ENCODE assay signal across 8 cellular contexts in genomic region chr1:84141177-84142003, GRCh38. TPM values are rescaled to one million over a fixed set of nuclear protein-coding genes. Genes with fewer than 3 reads are reported as not detected.
DNase-seq lines count a peak whose midpoint lies in the region; ATAC-seq, FAIRE-seq and TF ChIP-seq lines count a peak whose summit lies in the region.

No MANE protein-coding gene starts in this region.

- DNase-seq in GM13976 (ENCODE audit: low spot score) (no peak), SK-MEL-5 (ENCODE audit: low read depth, low spot score) (peak; percentile 26), glomerular visceral epithelial cell (ENCODE audit: extremely low spot score) (peak; percentile 17), GM19238 (ENCODE audit: insufficient read length, low spot score) (no peak)
- no peak for DNase-seq in activated naive CD4-positive, alpha-beta T cell treated with anti-CD3 and anti-CD28 coated beads, Interleukin-2, amount 10 ng/mL, durations not matched to agents 7 days and 5 days

- in situ Hi-C loops in GM13976 (cut with MboI; ENCODE audit: low sequenced_read_pairs, unreplicated experiment), result loop anchor here (10.0 to 25.0 kb wide), 3 partner anchors 293 to 621 kb away; no protein-coding TSS in a partner anchor
- in situ Hi-C loops in SK-MEL-5 (cut with HindIII; ENCODE audit: low pct_unique_long_range_greater_than_20kb, low sequenced_read_pairs), result no loop called here

- peak; percentile 98 for FAIRE-seq in A204.1 (lab: Jason Lieb, UNC)

- H3K4me1 Mint-ChIP-seq in activated naive CD4-positive, alpha-beta T cell treated with anti-CD3 and anti-CD28 coated beads, Interleukin-2, amount 10 ng/mL, durations not matched to agents 7 days and 5 days, result peaks cover 17% of the 10 kb centered on the region

- peaks cover 5% of the 10 kb centered on the region for H3K9me3 Mint-ChIP-seq in activated naive CD4-positive, alpha-beta T cell treated with anti-CD3 and anti-CD28 coated beads, Interleukin-2, amount 10 ng/mL, durations not matched to agents 7 days and 5 days

- no peak overlapping the region for H3K4me3 Mint-ChIP-seq in activated naive CD4-positive, alpha-beta T cell treated with anti-CD3 and anti-CD28 coated beads, Interleukin-2, amount 10 ng/mL, durations not matched to agents 7 days and 5 days

- H3K27ac Mint-ChIP-seq in activated naive CD4-positive, alpha-beta T cell treated with anti-CD3 and anti-CD28 coated beads, Interleukin-2, amount 10 ng/mL, durations not matched to agents 7 days and 5 days, result no peak overlapping the region

- H3K27me3 Mint-ChIP-seq in activated naive CD4-positive, alpha-beta T cell treated with anti-CD3 and anti-CD28 coated beads, Interleukin-2, amount 10 ng/mL, durations not matched to agents 7 days and 5 days, result no peaks in the 10 kb centered on the region

- TF ChIP-seq CTCF in GM13976 (IDR thresholded peaks at IDR 0.05; ENCODE audit: borderline replicate concordance, control extremely low read depth, extremely low read depth, insufficient read depth, missing control alignments), result peak; percentile 5

- ATAC-seq in GM21723 (IDR thresholded peaks at IDR 0.05; ENCODE audit: unreplicated experiment) (no peak), GM21526 (IDR thresholded peaks at IDR 0.05; ENCODE audit: low FRiP score, unreplicated experiment) (no peak)

- H3K36me3 Mint-ChIP-seq in activated naive CD4-positive, alpha-beta T cell treated with anti-CD3 and anti-CD28 coated beads, Interleukin-2, amount 10 ng/mL, durations not matched to agents 7 days and 5 days, result peaks cover 10% of the 10 kb centered on the region

- CTCF ChIA-PET in activated naive CD4-positive, alpha-beta T cell treated with anti-CD3 and anti-CD28 coated beads, Interleukin-2, amount 10 ng/mL, durations not matched to agents 7 days and 5 days (lab: Charles Lee), result interaction anchor here (0.8 to 4.2 kb wide), 12 partner anchors 45 to 638 kb away, joined by 3 to 42 read pairs (median 6); no protein-coding TSS in a partner anchor

RNA-seq across cellular contexts. Expression of gene PRKACB, which starts 2.7 kb away (rescaled TPM):
- 29.1 and 33.3 TPM in 2 replicates for total RNA-seq in SK-MEL-5 (2014; rRNA removed; shearing (Covaris generic))
- 19.3 and 31.3 TPM in 2 replicates for polyA plus RNA-seq in SK-MEL-5 (2015; cell fraction: cytosol; rRNA removed)
- polyA plus RNA-seq in SK-MEL-5 (2015; cell fraction: nucleus; rRNA removed), result 10.5 and 11.3 TPM in 2 replicates

Comparison
In these comparisons a context has a peak if more than half of its experiments do, and no peak if none do; other contexts are left out.
1. DNase-seq: peak in SK-MEL-5 (single experiment) and glomerular visceral epithelial cell (single experiment); none in GM13976 (single experiment), GM19238 (single experiment) and activated naive CD4-positive, alpha-beta T cell treated with anti-CD3 and anti-CD28 coated beads, Interleukin-2, amount 10 ng/mL, durations not matched to agents 7 days and 5 days (single experiment).